ENCODE assay signal across 27 cellular contexts in the genomic region with DNA sequence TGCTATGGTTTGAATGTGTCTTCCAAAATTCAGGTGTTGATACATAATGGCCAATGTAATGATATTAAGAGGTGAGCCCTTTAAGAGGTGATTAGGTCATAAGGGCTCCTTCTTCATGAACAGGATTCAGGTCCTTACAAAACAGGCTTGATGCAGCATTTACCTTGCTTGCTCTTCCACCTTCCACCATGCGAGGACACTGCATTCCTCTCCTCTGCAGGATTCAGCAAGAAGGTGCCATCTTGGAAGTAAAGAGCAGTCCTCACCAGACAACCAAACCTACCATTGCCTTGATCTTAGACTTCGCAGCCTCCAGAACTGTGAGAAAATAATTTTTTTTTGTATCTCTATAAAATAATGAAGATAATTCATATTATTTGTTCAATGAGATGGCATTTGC.
"Had no signal": no experiment of that assay in that cellular context is flagged by ENCODE, and none has a peak within 500 bp of the region (broad histone marks: within the 10 kb centered on the region; RNA-seq: fewer than 3 reads in every experiment).

No MANE protein-coding gene starts in this region.

- H3K4me1 Mint-ChIP-seq: activated CD8-positive, alpha-beta memory T cell treated with anti-CD3 and anti-CD28 coated beads, Interleukin-2, amount 10 ng/mL, durations not matched to agents 7 days and 5 days; brain; central memory CD8-positive, alpha-beta T cell; naive B cell; neural crest cell had no signal

- ATAC-seq: activated CD8-positive, alpha-beta memory T cell treated with anti-CD3 and anti-CD28 coated beads, Interleukin-2, amount 10 ng/mL, durations not matched to agents 7 days and 5 days; activated CD8-positive, alpha-beta T cell treated with anti-CD3 and anti-CD28 coated beads for 36 hours; activated naive CD4-positive, alpha-beta T cell treated with anti-CD3 and anti-CD28 coated beads, Interleukin-2, amount 50 U/mL, for 72 hours; gastroesophageal sphincter; lower lobe of right lung; right lobe of liver had no signal

- H3K4me3 Mint-ChIP-seq: activated CD8-positive, alpha-beta memory T cell treated with anti-CD3 and anti-CD28 coated beads, Interleukin-2, amount 10 ng/mL, durations not matched to agents 7 days and 5 days; activated CD8-positive, alpha-beta T cell treated with anti-CD3 and anti-CD28 coated beads for 36 hours; activated T-helper 1 cell treated with anti-CD3 and anti-CD28 coated beads, Interleukin-12 subunit alpha, Interleukin-12 subunit beta, Interleukin-2, Interleukin-4 antibody, amounts not matched to agents 30 ng/mL and 10 ng/mL and 1 ng/mL, durations not matched to agents 14 hours and 24 hours and 36 hours; brain; central memory CD8-positive, alpha-beta T cell; naive B cell; neural crest cell; stimulated activated naive CD8-positive, alpha-beta T cell treated with anti-CD3 and anti-CD28 coated beads, Interleukin-15, Interleukin-2, amounts not matched to agents 100 ng/mL and 50 ng/mL, for 24 hours had no signal

- DNase-seq: activated CD4-positive, alpha-beta T cell treated with anti-CD3 and anti-CD28 coated beads for 48 hours; activated CD4-positive, CD25-positive, alpha-beta regulatory T cell; activated CD8-positive, alpha-beta memory T cell treated with anti-CD3 and anti-CD28 coated beads, Interleukin-2, amount 10 ng/mL, durations not matched to agents 7 days and 5 days; activated CD8-positive, alpha-beta T cell treated with anti-CD3 and anti-CD28 coated beads for 36 hours; activated gamma-delta T cell treated with Interleukin-2 at 50 U/mL for 16 hours; activated T-cell treated with anti-CD3 and anti-CD28 coated beads for 4 hours; aorta; head of caudate nucleus; islet precursor cell; lower lobe of right lung; naive B cell; occipital lobe; right lobe of liver; stimulated activated CD4-positive, alpha-beta T cell treated with anti-CD3 and anti-CD28 coated beads, Interleukin-1b, Interleukin-23, amount 100 ng/mL, for 48 hours; substantia nigra; T-helper 9 cell; thyroid gland had no signal

- H3K36me3 Mint-ChIP-seq: activated CD8-positive, alpha-beta memory T cell treated with anti-CD3 and anti-CD28 coated beads, Interleukin-2, amount 10 ng/mL, durations not matched to agents 7 days and 5 days; activated naive CD4-positive, alpha-beta T cell treated with anti-CD3 and anti-CD28 coated beads, Interleukin-2, amount 50 U/mL, for 72 hours; brain; naive B cell had no signal

- H3K4me1 ChIP-seq: gastroesophageal sphincter, lower lobe of right lung, right lobe of liver, thyroid gland had no signal

- H3K9me3 Mint-ChIP-seq: activated CD8-positive, alpha-beta T cell treated with anti-CD3 and anti-CD28 coated beads for 36 hours; activated naive CD4-positive, alpha-beta T cell treated with anti-CD3 and anti-CD28 coated beads, Interleukin-2, amount 50 U/mL, for 72 hours; activated T-helper 1 cell treated with anti-CD3 and anti-CD28 coated beads, Interleukin-12 subunit alpha, Interleukin-12 subunit beta, Interleukin-2, Interleukin-4 antibody, amounts not matched to agents 30 ng/mL and 10 ng/mL and 1 ng/mL, durations not matched to agents 14 hours and 24 hours and 36 hours; central memory CD8-positive, alpha-beta T cell; stimulated activated naive CD8-positive, alpha-beta T cell treated with anti-CD3 and anti-CD28 coated beads, Interleukin-15, Interleukin-2, amounts not matched to agents 100 ng/mL and 50 ng/mL, for 24 hours had no signal

- H3K27ac Mint-ChIP-seq: activated CD8-positive, alpha-beta memory T cell treated with anti-CD3 and anti-CD28 coated beads, Interleukin-2, amount 10 ng/mL, durations not matched to agents 7 days and 5 days; activated CD8-positive, alpha-beta T cell treated with anti-CD3 and anti-CD28 coated beads for 36 hours; activated naive CD4-positive, alpha-beta T cell treated with anti-CD3 and anti-CD28 coated beads, Interleukin-2, amount 50 U/mL, for 72 hours; activated T-helper 1 cell treated with anti-CD3 and anti-CD28 coated beads, Interleukin-12 subunit alpha, Interleukin-12 subunit beta, Interleukin-2, Interleukin-4 antibody, amounts not matched to agents 30 ng/mL and 10 ng/mL and 1 ng/mL, durations not matched to agents 14 hours and 24 hours and 36 hours; brain; stimulated activated naive CD8-positive, alpha-beta T cell treated with anti-CD3 and anti-CD28 coated beads, Interleukin-15, Interleukin-2, amounts not matched to agents 100 ng/mL and 50 ng/mL, for 24 hours had no signal

- H3K4me3 ChIP-seq: gastroesophageal sphincter, lower lobe of right lung, right lobe of liver, skin epidermis, thyroid gland had no signal

- H3K9me3 ChIP-seq: gastroesophageal sphincter, lower lobe of right lung, right lobe of liver, thyroid gland had no signal

- FAIRE-seq: colon had no signal

- H3K27ac ChIP-seq: epithelial cell of prostate, gastroesophageal sphincter, lower lobe of right lung, right lobe of liver, skin epidermis, thyroid gland had no signal

- H3K27me3 ChIP-seq: gastroesophageal sphincter, right lobe of liver, thyroid gland had no signal

- H3K36me3 ChIP-seq: gastroesophageal sphincter, lower lobe of right lung, right lobe of liver, thyroid gland had no signal
